ENCODE assay signal across 8 cellular contexts in genomic region chr13:87274209-87274819, GRCh38.
DNase-seq lines count a peak whose midpoint lies in the region; ATAC-seq and TF ChIP-seq lines count a peak whose summit lies in the region.

No MANE protein-coding gene starts in this region.

- no peaks in the 10 kb centered on the region for H3K36me3 ChIP-seq in gastrocnemius medialis

- peak; percentile 30 for DNase-seq in AG10803 (ENCODE audit: low read depth)
- DNase-seq in NCI-H128 (lab: John Stamatoyannopoulos, UW; ENCODE audit: unreplicated experiment) = peak; percentile 39
- DNase-seq in UCSD-AML1 (lab: John Stamatoyannopoulos, UW; ENCODE audit: unreplicated experiment) = peak; percentile 6
- peak; percentile 44 for DNase-seq in iPS-NIHi11 (ENCODE audit: low spot score)
- DNase-seq in gastrocnemius medialis = no peak

- H3K27me3 ChIP-seq in gastrocnemius medialis = no peaks in the 10 kb centered on the region

- TF ChIP-seq CTCF in AG10803 (conservative IDR thresholded peaks at IDR 0.05; ENCODE audit: low read length) (peak; percentile 64), GM12873 (IDR thresholded peaks at IDR 0.05; ENCODE audit: insufficient read depth, low read depth, low read length, missing control alignments) (peak; percentile 43), gastrocnemius medialis (IDR thresholded peaks at IDR 0.05 in 4 of 5, conservative IDR thresholded peaks at IDR 0.05 in 1 of 5) (no peak)

- intact Hi-C loops in gastrocnemius medialis (cut with DNase I; ENCODE audit: low total_unique reads) = no loop called here

- H3K4me1 ChIP-seq in gastrocnemius medialis = no peaks in the 10 kb centered on the region

- no peak for TF ChIP-seq POLR2A in gastrocnemius medialis (IDR thresholded peaks at IDR 0.05)

- ATAC-seq in HG03378 (IDR thresholded peaks at IDR 0.05; ENCODE audit: unreplicated experiment) = no peak
- ATAC-seq in GM21528 (IDR thresholded peaks at IDR 0.05; ENCODE audit: low FRiP score, unreplicated experiment) = no peak
- ATAC-seq in gastrocnemius medialis = no peak

- H3K4me3 ChIP-seq in AG10803 (ENCODE audit: low read length) (no peak overlapping the region), gastrocnemius medialis (no peak overlapping the region)

- H3K9me3 ChIP-seq in gastrocnemius medialis = no peaks in the 10 kb centered on the region

- H3K27ac ChIP-seq in gastrocnemius medialis = no peak overlapping the region

- in situ Hi-C loops in gastrocnemius medialis (cut with MboI; ENCODE audit: low sequenced_read_pairs in 4 of 4) = no loop called here

Comparison
In these comparisons a context has a peak if more than half of its experiments do, and no peak if none do; other contexts are left out.
1. DNase-seq: peak in AG10803 (single experiment), NCI-H128 (single experiment), UCSD-AML1 (single experiment) and iPS-NIHi11 (single experiment); none in gastrocnemius medialis (0 of 2).
2. CTCF ChIP-seq: peak in AG10803 (single experiment) and GM12873 (single experiment); none in gastrocnemius medialis (0 of 5).